1 cellular context compared by ENCODE assay signal in the genomic region with DNA sequence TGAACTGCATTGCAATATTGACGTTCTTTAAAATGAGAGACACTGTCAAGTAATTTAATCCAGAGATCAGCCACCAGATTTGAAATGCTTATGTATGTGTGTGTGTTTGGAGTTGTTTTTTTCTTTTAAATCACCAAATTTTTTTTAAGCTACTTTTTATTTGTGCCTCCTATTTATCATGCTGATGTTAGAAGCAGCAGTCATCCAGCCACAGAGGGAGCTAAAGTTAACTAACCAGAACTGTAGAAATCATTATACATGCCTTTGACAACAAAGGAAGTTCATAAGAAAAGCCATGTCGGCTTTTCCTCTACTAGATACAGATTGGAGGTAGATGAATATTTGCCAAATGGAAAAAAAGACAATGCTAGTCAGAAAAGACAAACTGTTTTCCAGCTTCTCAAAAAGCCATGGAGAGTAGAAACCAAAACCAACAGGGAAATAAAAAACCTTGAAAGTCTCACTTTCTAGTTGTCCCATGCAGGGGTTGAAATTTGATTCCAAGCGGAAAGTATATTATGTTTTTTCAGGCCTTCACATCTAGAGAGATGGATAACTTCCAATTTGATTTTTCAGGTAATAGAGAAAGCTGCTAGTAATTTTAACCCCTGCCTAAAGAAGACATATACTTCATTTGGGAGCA.
TF ChIP-seq lines count a peak whose summit lies in the region.

No MANE protein-coding gene starts in this region.

TF ChIP-seq in HepG2, 621 proteins besides CTCF, POLR2A, EP300 and RAD21:
- TF ChIP-seq ZNF616 (CRISPR knock-in tag; IDR thresholded peaks at IDR 0.05; ENCODE audit: low read depth) (no peak), ZNF230 (CRISPR knock-in tag; IDR thresholded peaks at IDR 0.05) (no peak), MAFF (IDR thresholded peaks at IDR 0.05; ENCODE audit: low read depth, low read length) (peak; percentile 16; the same call in 1 of the 2 replicates), MAFK (conservative IDR thresholded peaks at IDR 0.05 in 1 of 2, IDR thresholded peaks at IDR 0.05 in 1 of 2; ENCODE audit: low read length in 2 of 2) (peak in 1 of 2 experiments; percentile 32; a peak in 1 of 4 replicates)
- TF ChIP-seq, protein P1, sequence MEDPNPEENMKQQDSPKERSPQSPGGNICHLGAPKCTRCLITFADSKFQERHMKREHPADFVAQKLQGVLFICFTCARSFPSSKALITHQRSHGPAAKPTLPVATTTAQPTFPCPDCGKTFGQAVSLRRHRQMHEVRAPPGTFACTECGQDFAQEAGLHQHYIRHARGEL (CRISPR knock-in tag; IDR thresholded peaks at IDR 0.05): no peak
- TF ChIP-seq, protein P2, sequence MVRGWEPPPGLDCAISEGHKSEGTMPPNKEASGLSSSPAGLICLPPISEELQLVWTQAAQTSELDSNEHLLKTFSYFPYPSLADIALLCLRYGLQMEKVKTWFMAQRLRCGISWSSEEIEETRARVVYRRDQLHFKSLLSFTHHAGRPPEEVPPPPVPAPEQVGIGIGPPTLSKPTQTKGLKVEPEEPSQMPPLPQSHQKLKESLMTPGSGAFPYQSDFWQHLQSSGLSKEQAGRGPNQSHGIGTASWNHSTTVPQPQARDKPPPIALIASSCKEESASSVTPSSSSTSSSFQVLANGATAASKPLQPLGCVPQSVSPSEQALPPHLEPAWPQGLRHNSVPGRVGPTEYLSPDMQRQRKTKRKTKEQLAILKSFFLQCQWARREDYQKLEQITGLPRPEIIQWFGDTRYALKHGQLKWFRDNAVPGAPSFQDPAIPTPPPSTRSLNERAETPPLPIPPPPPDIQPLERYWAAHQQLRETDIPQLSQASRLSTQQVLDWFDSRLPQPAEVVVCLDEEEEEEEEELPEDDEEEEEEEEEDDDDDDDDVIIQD (CRISPR knock-in tag; IDR thresholded peaks at IDR 0.05; ENCODE audit: low read depth): peak; percentile 36; the same call in 1 of the 2 replicates
